8 cellular contexts compared by ENCODE assay signal in genomic region chr2:130342020-130342532, GRCh38. TPM values are rescaled to one million over a fixed set of nuclear protein-coding genes. Genes with fewer than 3 reads are reported as not detected.
DNase-seq lines count a peak whose midpoint lies in the region; ATAC-seq and TF ChIP-seq lines count a peak whose summit lies in the region.

No MANE protein-coding gene starts in this region.

- H3K4me1 ChIP-seq in PC-9 (replicated peaks; ENCODE audit: insufficient read depth): peaks cover 20% of the 10 kb centered on the region
- peaks cover 2 to 14% of the 10 kb centered on the region in 2 donors for H3K4me1 ChIP-seq in muscle layer of duodenum (ENCODE audit: control insufficient read depth in 1 of 2, insufficient read depth in 2 of 2, low read length in 2 of 2)

- H3K9me3 Mint-ChIP-seq in activated T-cell treated with anti-CD3 and anti-CD28 coated beads, Interleukin-2, amount 50 U/mL, for 4 hours: no peaks in the 10 kb centered on the region

- H3F3A ChIP-seq in PC-9 (ENCODE audit: insufficient read depth, low read depth): peaks cover 11% of the 10 kb centered on the region; the same call in 1 of the 2 replicates

- peak overlapping the region; percentile 98 for H3K4me3 Mint-ChIP-seq in activated T-cell treated with anti-CD3 and anti-CD28 coated beads, Interleukin-2, amount 50 U/mL, for 4 hours

- ATAC-seq in GM21723 (IDR thresholded peaks at IDR 0.05; ENCODE audit: unreplicated experiment) (peak; percentile 80), esophagus mucosa (peak; percentile 85)
- peak; percentile 77 to 78 for ATAC-seq in activated T-cell treated with anti-CD3 and anti-CD28 coated beads, Interleukin-2, amount 50 U/mL, for 4 hours

- no peaks in the 10 kb centered on the region for H3K27me3 Mint-ChIP-seq in activated T-cell treated with anti-CD3 and anti-CD28 coated beads, Interleukin-2, amount 50 U/mL, for 4 hours (ENCODE audit: low read depth)

- in situ Hi-C loops in KBM-7 (cut with MboI; ENCODE audit: low pct_unique_long_range_greater_than_20kb, low sequenced_read_pairs): loop anchor here (25.0 kb wide), 1 partner anchor 180 kb away; no protein-coding TSS in a partner anchor

- H3K27me3 ChIP-seq in PC-9 (ENCODE audit: insufficient read depth, low read depth) (no peaks in the 10 kb centered on the region), muscle layer of duodenum (ENCODE audit: low read depth, low read length) (no peaks in the 10 kb centered on the region)

- H3K36me3 ChIP-seq in PC-9 (ENCODE audit: low read depth) (peaks cover 8% of the 10 kb centered on the region; the same call in 1 of the 2 replicates), muscle layer of duodenum (ENCODE audit: control insufficient read depth in 1 of 2, insufficient read depth in 2 of 2, low read length in 2 of 2) (peaks cover 44 to 48% of the 10 kb centered on the region in 2 donors)

- peak overlapping the region; percentile 83 for H3K4me2 ChIP-seq in PC-9

- CTCF ChIA-PET in PC-9 (lab: Charles Lee): interaction anchor here (1.0 to 1.7 kb wide), 3 partner anchors 9 to 161 kb away, joined by 3 to 11 read pairs (median 4); partner anchors contain the start of gene SMPD4

- H3K9me3 ChIP-seq in PC-9 (ENCODE audit: insufficient read depth, low read depth) (no peaks in the 10 kb centered on the region), muscle layer of duodenum (ENCODE audit: control insufficient read depth in 1 of 2, low read length in 2 of 2) (no peaks in the 10 kb centered on the region)

- DNase-seq in DMS53 treated with DMSO at 0.1 percent for 48 hours (lab: John Stamatoyannopoulos, UW; ENCODE audit: unreplicated experiment) (peak; percentile 65), KBM-7 (peak; percentile 93), PC-9 (peak; percentile 90 to 92)
- peak; percentile 73 for DNase-seq in activated T-cell treated with anti-CD3 and anti-CD28 coated beads, Interleukin-2, amount 50 U/mL, for 4 hours
- DNase-seq in stimulated activated CD8-positive, alpha-beta memory T cell treated with anti-CD3 and anti-CD28 coated beads, Interleukin-7, amount 100 ng/mL, for 24 hours (ENCODE audit: low read depth): peak; percentile 60

- peaks cover 50% of the 10 kb centered on the region for H3K36me3 Mint-ChIP-seq in activated T-cell treated with anti-CD3 and anti-CD28 coated beads, Interleukin-2, amount 50 U/mL, for 4 hours (ENCODE audit: insufficient read depth)

- BruUV-seq in PC-9 (replicated peaks; lab: Mats Ljungman, UMichigan): TSS peak; percentile 78

- H3K4me3 ChIP-seq in PC-9 (peak overlapping the region; percentile 90), muscle layer of duodenum (ENCODE audit: low read depth in 1 of 2, low read length in 2 of 2) (peak overlapping the region; percentile 82 to 90)

- H3K4me1 Mint-ChIP-seq in activated T-cell treated with anti-CD3 and anti-CD28 coated beads, Interleukin-2, amount 50 U/mL, for 4 hours (ENCODE audit: low read depth): peaks cover 30% of the 10 kb centered on the region

- no peaks in the 10 kb centered on the region for H3K9me2 ChIP-seq in PC-9 (ENCODE audit: insufficient read depth)

- POLR2A ChIA-PET in PC-9 (lab: Charles Lee; ENCODE audit: unreplicated experiment): interaction anchor here (0.6 kb wide), 2 partner anchors 13 to 162 kb away, joined by 3 to 22 read pairs; no protein-coding TSS in a partner anchor

- intact Hi-C loops in PC-9 (cut with micrococcal nuclease; ENCODE audit: unreplicated experiment): loop anchor here (1.0 to 2.0 kb wide), 2 partner anchors 30 to 51 kb away; no protein-coding TSS in a partner anchor

- H3K27ac ChIP-seq in PC-9 (peak overlapping the region; percentile 52), muscle layer of duodenum (ENCODE audit: low read length) (peak overlapping the region; percentile 97)

- peaks cover 6% of the 10 kb centered on the region for H4K20me1 ChIP-seq in PC-9 (ENCODE audit: insufficient read depth)

- peak overlapping the region; percentile 99 for H2AFZ ChIP-seq in PC-9

- H3K79me2 ChIP-seq in PC-9 (ENCODE audit: low read depth): peaks cover 19% of the 10 kb centered on the region

- no peak for TF ChIP-seq CTCF in PC-9 (conservative IDR thresholded peaks at IDR 0.05)

RNA-seq across cellular contexts. Expression of gene IMP4, which starts 0.6 kb away (rescaled TPM):
- total RNA-seq in PC-9 (2021) (76.8 and 82.6 TPM in 2 replicates), esophagus mucosa (47.5 TPM)
- 100 to 1,000 TPM; 316 to 326 (median 319) TPM for total RNA-seq in activated T-cell treated with anti-CD3 and anti-CD28 coated beads, Interleukin-2, amount 50 U/mL, for 4 hours

RNA-seq across cellular contexts. Expression of gene PTPN18, which starts 13.8 kb away (rescaled TPM):
- total RNA-seq in PC-9 (2021): 54.5 and 55.9 TPM in 2 replicates
- 10 to 100 TPM; 26.6 to 30.4 (median 30.0) TPM for total RNA-seq in activated T-cell treated with anti-CD3 and anti-CD28 coated beads, Interleukin-2, amount 50 U/mL, for 4 hours
- 19.8 TPM for total RNA-seq in esophagus mucosa

Comparison
In these comparisons a context has a peak if more than half of its experiments do, and no peak if none do; other contexts are left out.
1. Peak in every context shown above with its lines: DNase-seq, ATAC-seq, H3K4me3 ChIP-seq and H3K27ac ChIP-seq.